Comparison of ENCODE assay signal across 8 cellular contexts in genomic region chr7:130063036-130063435, GRCh38. TPM values are rescaled to one million over a fixed set of nuclear protein-coding genes. Genes with fewer than 3 reads are reported as not detected.
A peak's percentile ranks its signal among the peaks of the same experiment; 100 is the strongest.
DNase-seq lines count a peak whose midpoint lies in the region; ATAC-seq and TF ChIP-seq lines count a peak whose summit lies in the region.

No MANE protein-coding gene starts in this region.

- H3K27ac Mint-ChIP-seq in GM23338, result no peak overlapping the region

- H3K27ac ChIP-seq in A673 (ENCODE audit: low read depth, low read length, poor library complexity, severe bottlenecking) (no peak overlapping the region), GM23338 (ENCODE audit: low read depth) (no peak overlapping the region), PC-3 (ENCODE audit: low read length) (no peak overlapping the region)

- POLR2A ChIA-PET in A673 (lab: Charles Lee; ENCODE audit: low non-redundant PET), result no interaction called here
- POLR2A ChIA-PET in PC-3 (lab: Charles Lee; ENCODE audit: unreplicated experiment), result interaction anchor here (0.7 kb wide), 1 partner anchor 21 kb away, joined by 5 read pairs; no protein-coding TSS in a partner anchor

- DNase-seq in A673 (ENCODE audit: low spot score) (peak; percentile 78), GM23338 (ENCODE audit: low spot score) (peak; percentile 92), PC-3 (peak; percentile 73), foreskin fibroblast (peak in 1 of 2 donors; percentile 56), NCI-H510A (lab: John Stamatoyannopoulos, UW) (no peak)
- peak; percentile 68 for DNase-seq in activated T-cell treated with anti-CD3 and anti-CD28 coated beads, Interleukin-2, amount 50 U/mL, for 4 hours
- DNase-seq in stimulated activated CD4-positive, alpha-beta T cell treated with anti-CD3 and anti-CD28 coated beads, Interleukin-15, amount 100 ng/mL, for 1 hour (ENCODE audit: low read depth in 1 of 2, low spot score in 1 of 2), result peak; percentile 28 to 61

- H3K36me3 ChIP-seq in A673 (ENCODE audit: insufficient read depth, low read length, poor library complexity, severe bottlenecking) (no peaks in the 10 kb centered on the region), GM23338 (ENCODE audit: insufficient read depth) (no peaks in the 10 kb centered on the region), PC-3 (ENCODE audit: low read depth, low read length) (no peaks in the 10 kb centered on the region)

- H3K9ac ChIP-seq in PC-3 (ENCODE audit: low read length), result no peak overlapping the region

- H3K27me3 Mint-ChIP-seq in GM23338 (ENCODE audit: insufficient read depth, low read depth, poor library complexity), result peaks cover 2% of the 10 kb centered on the region
- peaks cover 11% of the 10 kb centered on the region for H3K27me3 Mint-ChIP-seq in activated T-cell treated with anti-CD3 and anti-CD28 coated beads, Interleukin-2, amount 50 U/mL, for 4 hours (ENCODE audit: low read depth)

- H3K4me1 ChIP-seq in A673 (ENCODE audit: insufficient read depth, low read length, poor library complexity, severe bottlenecking) (no peaks in the 10 kb centered on the region), GM23338 (ENCODE audit: insufficient read depth) (no peaks in the 10 kb centered on the region), PC-3 (ENCODE audit: insufficient read depth, low read length) (no peaks in the 10 kb centered on the region)

- H3K9me3 Mint-ChIP-seq in GM23338, result no peaks in the 10 kb centered on the region
- H3K9me3 Mint-ChIP-seq in activated T-cell treated with anti-CD3 and anti-CD28 coated beads, Interleukin-2, amount 50 U/mL, for 4 hours, result no peaks in the 10 kb centered on the region

- no peak overlapping the region for H3K4me3 Mint-ChIP-seq in GM23338
- no peak overlapping the region for H3K4me3 Mint-ChIP-seq in activated T-cell treated with anti-CD3 and anti-CD28 coated beads, Interleukin-2, amount 50 U/mL, for 4 hours

- no peaks in the 10 kb centered on the region for H3K36me3 Mint-ChIP-seq in GM23338 (ENCODE audit: low read depth)
- H3K36me3 Mint-ChIP-seq in activated T-cell treated with anti-CD3 and anti-CD28 coated beads, Interleukin-2, amount 50 U/mL, for 4 hours (ENCODE audit: insufficient read depth), result no peaks in the 10 kb centered on the region

- peak; percentile 92 for ATAC-seq in GM23338
- ATAC-seq in PC-3, result peak; percentile 57
- peak; percentile 50 to 73 for ATAC-seq in activated T-cell treated with anti-CD3 and anti-CD28 coated beads, Interleukin-2, amount 50 U/mL, for 4 hours
- no peak for ATAC-seq in HG02884 (IDR thresholded peaks at IDR 0.05; ENCODE audit: unreplicated experiment)

- H3K9me3 ChIP-seq in A673 (ENCODE audit: low read depth, low read length, poor library complexity, severe bottlenecking) (no peaks in the 10 kb centered on the region), PC-3 (ENCODE audit: low read length) (no peaks in the 10 kb centered on the region)

- H4K20me1 ChIP-seq in GM23338 (replicated peaks; ENCODE audit: insufficient read depth), result no peaks in the 10 kb centered on the region
- no peaks in the 10 kb centered on the region for H4K20me1 ChIP-seq in PC-3 (ENCODE audit: low read length)

- H3K79me2 ChIP-seq in GM23338 (replicated peaks; ENCODE audit: insufficient read depth) (no peaks in the 10 kb centered on the region), PC-3 (ENCODE audit: low read length) (no peaks in the 10 kb centered on the region)

- no peaks in the 10 kb centered on the region for H3F3A ChIP-seq in GM23338 (replicated peaks; ENCODE audit: low read depth)
- no peaks in the 10 kb centered on the region for H3F3A ChIP-seq in PC-3 (ENCODE audit: low read length, unreplicated experiment)

- CTCF ChIA-PET in A673 (lab: Charles Lee) (interaction anchor here (0.6 to 0.7 kb wide), 2 partner anchors 65 to 695 kb away, joined by 3 read pairs; no protein-coding TSS in a partner anchor), PC-3 (lab: Charles Lee) (interaction anchor here (1.1 to 1.3 kb wide), 2 partner anchors 659 to 695 kb away, joined by 4 read pairs; no protein-coding TSS in a partner anchor)

- H2AFZ ChIP-seq in GM23338 (no peak overlapping the region), PC-3 (ENCODE audit: low read length) (no peak overlapping the region)

- H3K27me3 ChIP-seq in A673 (replicated peaks; ENCODE audit: insufficient read depth, low read depth, low read length, poor library complexity) (no peaks in the 10 kb centered on the region), GM23338 (ENCODE audit: insufficient read depth) (no peaks in the 10 kb centered on the region), PC-3 (ENCODE audit: low read length) (no peaks in the 10 kb centered on the region)

- H3K4me3 ChIP-seq in A673 (ENCODE audit: low read depth, low read length, poor library complexity, severe bottlenecking), result no peak overlapping the region
- H3K4me3 ChIP-seq in GM23338, result no peak overlapping the region
- no peak overlapping the region for H3K4me3 ChIP-seq in PC-3 (ENCODE audit: low read length)
- no peak overlapping the region for H3K4me3 ChIP-seq in foreskin fibroblast (ENCODE audit: low read depth in 1 of 2, low read length in 2 of 2)

- H3K9me2 ChIP-seq in GM23338 (ENCODE audit: insufficient read depth) (no peaks in the 10 kb centered on the region), PC-3 (replicated peaks; ENCODE audit: low read length) (no peaks in the 10 kb centered on the region)

- TF ChIP-seq CTCF in A673 (conservative IDR thresholded peaks at IDR 0.05; ENCODE audit: low read depth, low read length), result peak; percentile 91
- TF ChIP-seq CTCF in GM23338 (conservative IDR thresholded peaks at IDR 0.05; ENCODE audit: low read depth in 2 of 2), result peak; percentile 83 to 99
- TF ChIP-seq CTCF in PC-3 (conservative IDR thresholded peaks at IDR 0.05; ENCODE audit: low read depth, low read length), result peak; percentile 81
- TF ChIP-seq CTCF in foreskin fibroblast (IDR thresholded peaks at IDR 0.05; ENCODE audit: low read depth, low read length), result peak; percentile 83

- no peak overlapping the region for H3K4me2 ChIP-seq in GM23338
- no peak overlapping the region for H3K4me2 ChIP-seq in PC-3 (ENCODE audit: low read length)

- intact Hi-C loops in A673 (cut with micrococcal nuclease; ENCODE audit: unreplicated experiment), result no loop called here
- intact Hi-C loops in PC-3 (cut with micrococcal nuclease), result no loop called here

- no TSS peak for BruUV-seq in A673 (replicated peaks; lab: Mats Ljungman, UMichigan)
- BruUV-seq in PC-3 (replicated peaks; lab: Mats Ljungman, UMichigan), result no TSS peak

- H3K4me1 Mint-ChIP-seq in GM23338, result no peaks in the 10 kb centered on the region
- peaks cover 1% of the 10 kb centered on the region for H3K4me1 Mint-ChIP-seq in activated T-cell treated with anti-CD3 and anti-CD28 coated beads, Interleukin-2, amount 50 U/mL, for 4 hours (ENCODE audit: low read depth)

TF ChIP-seq in GM23338, 12 proteins besides CTCF, POLR2A, EP300 and RAD21 (continues in another document):
- no peak for TF ChIP-seq EZH2phosphoT487 (IDR thresholded peaks at IDR 0.05; ENCODE audit: unreplicated experiment)
- TF ChIP-seq STAT1 (IDR thresholded peaks at IDR 0.05; ENCODE audit: unreplicated experiment), result no peak
- TF ChIP-seq EZH2 (IDR thresholded peaks at IDR 0.05; ENCODE audit: low read depth, unreplicated experiment), result no peak
- TF ChIP-seq POLR2AphosphoS5 (IDR thresholded peaks at IDR 0.05; ENCODE audit: low read depth), result no peak
- TF ChIP-seq NANOG (IDR thresholded peaks at IDR 0.05; ENCODE audit: borderline replicate concordance), result no peak
- no peak for TF ChIP-seq ZNF114 (CRISPR knock-in tag; IDR thresholded peaks at IDR 0.05)
- no peak for TF ChIP-seq ETS1 (IDR thresholded peaks at IDR 0.05)

RNA-seq across cellular contexts. Expression of gene KLHDC10, which starts 7.3 kb away (rescaled TPM):
- total RNA-seq in A673 (2021), result 31.4 and 37.5 TPM in 2 replicates
- 14.7 and 14.8 TPM in 2 replicates for total RNA-seq in GM23338 (2014; rRNA removed; shearing (Covaris generic))
- polyA plus RNA-seq in GM23338 (2016; fragmentation: Nextera tagmentation; extraction: Ambion mirVana), result 5.1 and 5.5 TPM in 2 replicates
- total RNA-seq in PC-3 (2014; rRNA removed), result 13.2 and 21.6 TPM in 2 replicates
- 10 to 100 TPM; 13.1 to 15.4 (median 14.9) TPM for total RNA-seq in activated T-cell treated with anti-CD3 and anti-CD28 coated beads, Interleukin-2, amount 50 U/mL, for 4 hours

RNA-seq across cellular contexts. Expression of gene ZC3HC1, which starts 11.9 kb away (rescaled TPM):
- total RNA-seq in A673 (2021), result 34.1 and 40.7 TPM in 2 replicates
- 31.0 and 35.1 TPM in 2 replicates for total RNA-seq in GM23338 (2014; rRNA removed; shearing (Covaris generic))
- polyA plus RNA-seq in GM23338 (2016; fragmentation: Nextera tagmentation; extraction: Ambion mirVana), result 24.6 and 31.0 TPM in 2 replicates
- 12.8 and 17.9 TPM in 2 replicates for total RNA-seq in PC-3 (2014; rRNA removed)
- total RNA-seq in activated T-cell treated with anti-CD3 and anti-CD28 coated beads, Interleukin-2, amount 50 U/mL, for 4 hours, result 10 to 100 TPM; 24.4 to 27.1 (median 26.8) TPM
